Comparison of ENCODE assay signal across 1 cellular context in the genomic region with DNA sequence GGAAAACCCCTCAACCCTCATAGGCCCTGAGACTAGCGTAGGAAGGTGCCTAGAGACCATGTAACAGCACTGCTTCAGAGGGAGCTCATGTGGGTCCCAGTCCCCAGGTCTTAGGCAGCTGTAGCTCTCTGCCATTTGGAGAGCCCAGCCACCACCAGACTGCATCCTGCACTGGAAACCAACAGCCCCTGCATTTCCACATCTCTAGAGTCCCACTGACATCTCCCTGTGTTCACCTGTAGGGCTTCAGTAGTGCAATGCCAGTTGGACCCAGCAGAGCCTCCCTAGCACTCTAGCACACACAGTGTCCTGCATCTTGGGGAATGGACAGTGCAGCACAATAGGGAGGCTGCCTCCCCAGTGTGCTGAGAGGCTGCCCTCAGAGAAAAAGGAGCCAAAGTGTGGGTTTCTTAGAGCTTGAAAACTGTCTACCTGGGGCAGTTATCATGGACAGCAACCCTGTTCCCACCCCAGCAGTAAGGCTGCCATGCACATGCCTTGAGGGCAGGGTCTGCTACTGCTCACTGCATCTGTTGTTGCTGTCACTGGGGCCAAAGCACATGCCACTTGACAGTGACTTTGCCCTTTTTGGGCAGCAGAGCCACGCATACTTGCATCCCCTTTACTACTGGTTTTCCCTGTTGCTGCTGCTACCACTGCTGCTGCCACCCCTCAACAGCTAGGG.
TF ChIP-seq lines count a peak whose summit lies in the region.

No MANE protein-coding gene starts in this region.

TF ChIP-seq in K562, 482 proteins besides CTCF, POLR2A, EP300 and RAD21 (continued from another document):
- TF ChIP-seq, protein P1, sequence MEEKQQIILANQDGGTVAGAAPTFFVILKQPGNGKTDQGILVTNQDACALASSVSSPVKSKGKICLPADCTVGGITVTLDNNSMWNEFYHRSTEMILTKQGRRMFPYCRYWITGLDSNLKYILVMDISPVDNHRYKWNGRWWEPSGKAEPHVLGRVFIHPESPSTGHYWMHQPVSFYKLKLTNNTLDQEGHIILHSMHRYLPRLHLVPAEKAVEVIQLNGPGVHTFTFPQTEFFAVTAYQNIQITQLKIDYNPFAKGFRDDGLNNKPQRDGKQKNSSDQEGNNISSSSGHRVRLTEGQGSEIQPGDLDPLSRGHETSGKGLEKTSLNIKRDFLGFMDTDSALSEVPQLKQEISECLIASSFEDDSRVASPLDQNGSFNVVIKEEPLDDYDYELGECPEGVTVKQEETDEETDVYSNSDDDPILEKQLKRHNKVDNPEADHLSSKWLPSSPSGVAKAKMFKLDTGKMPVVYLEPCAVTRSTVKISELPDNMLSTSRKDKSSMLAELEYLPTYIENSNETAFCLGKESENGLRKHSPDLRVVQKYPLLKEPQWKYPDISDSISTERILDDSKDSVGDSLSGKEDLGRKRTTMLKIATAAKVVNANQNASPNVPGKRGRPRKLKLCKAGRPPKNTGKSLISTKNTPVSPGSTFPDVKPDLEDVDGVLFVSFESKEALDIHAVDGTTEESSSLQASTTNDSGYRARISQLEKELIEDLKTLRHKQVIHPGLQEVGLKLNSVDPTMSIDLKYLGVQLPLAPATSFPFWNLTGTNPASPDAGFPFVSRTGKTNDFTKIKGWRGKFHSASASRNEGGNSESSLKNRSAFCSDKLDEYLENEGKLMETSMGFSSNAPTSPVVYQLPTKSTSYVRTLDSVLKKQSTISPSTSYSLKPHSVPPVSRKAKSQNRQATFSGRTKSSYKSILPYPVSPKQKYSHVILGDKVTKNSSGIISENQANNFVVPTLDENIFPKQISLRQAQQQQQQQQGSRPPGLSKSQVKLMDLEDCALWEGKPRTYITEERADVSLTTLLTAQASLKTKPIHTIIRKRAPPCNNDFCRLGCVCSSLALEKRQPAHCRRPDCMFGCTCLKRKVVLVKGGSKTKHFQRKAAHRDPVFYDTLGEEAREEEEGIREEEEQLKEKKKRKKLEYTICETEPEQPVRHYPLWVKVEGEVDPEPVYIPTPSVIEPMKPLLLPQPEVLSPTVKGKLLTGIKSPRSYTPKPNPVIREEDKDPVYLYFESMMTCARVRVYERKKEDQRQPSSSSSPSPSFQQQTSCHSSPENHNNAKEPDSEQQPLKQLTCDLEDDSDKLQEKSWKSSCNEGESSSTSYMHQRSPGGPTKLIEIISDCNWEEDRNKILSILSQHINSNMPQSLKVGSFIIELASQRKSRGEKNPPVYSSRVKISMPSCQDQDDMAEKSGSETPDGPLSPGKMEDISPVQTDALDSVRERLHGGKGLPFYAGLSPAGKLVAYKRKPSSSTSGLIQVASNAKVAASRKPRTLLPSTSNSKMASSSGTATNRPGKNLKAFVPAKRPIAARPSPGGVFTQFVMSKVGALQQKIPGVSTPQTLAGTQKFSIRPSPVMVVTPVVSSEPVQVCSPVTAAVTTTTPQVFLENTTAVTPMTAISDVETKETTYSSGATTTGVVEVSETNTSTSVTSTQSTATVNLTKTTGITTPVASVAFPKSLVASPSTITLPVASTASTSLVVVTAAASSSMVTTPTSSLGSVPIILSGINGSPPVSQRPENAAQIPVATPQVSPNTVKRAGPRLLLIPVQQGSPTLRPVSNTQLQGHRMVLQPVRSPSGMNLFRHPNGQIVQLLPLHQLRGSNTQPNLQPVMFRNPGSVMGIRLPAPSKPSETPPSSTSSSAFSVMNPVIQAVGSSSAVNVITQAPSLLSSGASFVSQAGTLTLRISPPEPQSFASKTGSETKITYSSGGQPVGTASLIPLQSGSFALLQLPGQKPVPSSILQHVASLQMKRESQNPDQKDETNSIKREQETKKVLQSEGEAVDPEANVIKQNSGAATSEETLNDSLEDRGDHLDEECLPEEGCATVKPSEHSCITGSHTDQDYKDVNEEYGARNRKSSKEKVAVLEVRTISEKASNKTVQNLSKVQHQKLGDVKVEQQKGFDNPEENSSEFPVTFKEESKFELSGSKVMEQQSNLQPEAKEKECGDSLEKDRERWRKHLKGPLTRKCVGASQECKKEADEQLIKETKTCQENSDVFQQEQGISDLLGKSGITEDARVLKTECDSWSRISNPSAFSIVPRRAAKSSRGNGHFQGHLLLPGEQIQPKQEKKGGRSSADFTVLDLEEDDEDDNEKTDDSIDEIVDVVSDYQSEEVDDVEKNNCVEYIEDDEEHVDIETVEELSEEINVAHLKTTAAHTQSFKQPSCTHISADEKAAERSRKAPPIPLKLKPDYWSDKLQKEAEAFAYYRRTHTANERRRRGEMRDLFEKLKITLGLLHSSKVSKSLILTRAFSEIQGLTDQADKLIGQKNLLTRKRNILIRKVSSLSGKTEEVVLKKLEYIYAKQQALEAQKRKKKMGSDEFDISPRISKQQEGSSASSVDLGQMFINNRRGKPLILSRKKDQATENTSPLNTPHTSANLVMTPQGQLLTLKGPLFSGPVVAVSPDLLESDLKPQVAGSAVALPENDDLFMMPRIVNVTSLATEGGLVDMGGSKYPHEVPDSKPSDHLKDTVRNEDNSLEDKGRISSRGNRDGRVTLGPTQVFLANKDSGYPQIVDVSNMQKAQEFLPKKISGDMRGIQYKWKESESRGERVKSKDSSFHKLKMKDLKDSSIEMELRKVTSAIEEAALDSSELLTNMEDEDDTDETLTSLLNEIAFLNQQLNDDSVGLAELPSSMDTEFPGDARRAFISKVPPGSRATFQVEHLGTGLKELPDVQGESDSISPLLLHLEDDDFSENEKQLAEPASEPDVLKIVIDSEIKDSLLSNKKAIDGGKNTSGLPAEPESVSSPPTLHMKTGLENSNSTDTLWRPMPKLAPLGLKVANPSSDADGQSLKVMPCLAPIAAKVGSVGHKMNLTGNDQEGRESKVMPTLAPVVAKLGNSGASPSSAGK (IDR thresholded peaks at IDR 0.05), result no peak
- TF ChIP-seq POLR3G (IDR thresholded peaks at IDR 0.05; ENCODE audit: extremely low read depth, insufficient read length, insufficient replicate concordance), result no peak
- no peak for TF ChIP-seq NR1H2 (CRISPR knock-in tag; IDR thresholded peaks at IDR 0.05)
- TF ChIP-seq STAT5A (IDR thresholded peaks at IDR 0.05; ENCODE audit: borderline replicate concordance, low read length), result no peak
- TF ChIP-seq, protein P2, sequence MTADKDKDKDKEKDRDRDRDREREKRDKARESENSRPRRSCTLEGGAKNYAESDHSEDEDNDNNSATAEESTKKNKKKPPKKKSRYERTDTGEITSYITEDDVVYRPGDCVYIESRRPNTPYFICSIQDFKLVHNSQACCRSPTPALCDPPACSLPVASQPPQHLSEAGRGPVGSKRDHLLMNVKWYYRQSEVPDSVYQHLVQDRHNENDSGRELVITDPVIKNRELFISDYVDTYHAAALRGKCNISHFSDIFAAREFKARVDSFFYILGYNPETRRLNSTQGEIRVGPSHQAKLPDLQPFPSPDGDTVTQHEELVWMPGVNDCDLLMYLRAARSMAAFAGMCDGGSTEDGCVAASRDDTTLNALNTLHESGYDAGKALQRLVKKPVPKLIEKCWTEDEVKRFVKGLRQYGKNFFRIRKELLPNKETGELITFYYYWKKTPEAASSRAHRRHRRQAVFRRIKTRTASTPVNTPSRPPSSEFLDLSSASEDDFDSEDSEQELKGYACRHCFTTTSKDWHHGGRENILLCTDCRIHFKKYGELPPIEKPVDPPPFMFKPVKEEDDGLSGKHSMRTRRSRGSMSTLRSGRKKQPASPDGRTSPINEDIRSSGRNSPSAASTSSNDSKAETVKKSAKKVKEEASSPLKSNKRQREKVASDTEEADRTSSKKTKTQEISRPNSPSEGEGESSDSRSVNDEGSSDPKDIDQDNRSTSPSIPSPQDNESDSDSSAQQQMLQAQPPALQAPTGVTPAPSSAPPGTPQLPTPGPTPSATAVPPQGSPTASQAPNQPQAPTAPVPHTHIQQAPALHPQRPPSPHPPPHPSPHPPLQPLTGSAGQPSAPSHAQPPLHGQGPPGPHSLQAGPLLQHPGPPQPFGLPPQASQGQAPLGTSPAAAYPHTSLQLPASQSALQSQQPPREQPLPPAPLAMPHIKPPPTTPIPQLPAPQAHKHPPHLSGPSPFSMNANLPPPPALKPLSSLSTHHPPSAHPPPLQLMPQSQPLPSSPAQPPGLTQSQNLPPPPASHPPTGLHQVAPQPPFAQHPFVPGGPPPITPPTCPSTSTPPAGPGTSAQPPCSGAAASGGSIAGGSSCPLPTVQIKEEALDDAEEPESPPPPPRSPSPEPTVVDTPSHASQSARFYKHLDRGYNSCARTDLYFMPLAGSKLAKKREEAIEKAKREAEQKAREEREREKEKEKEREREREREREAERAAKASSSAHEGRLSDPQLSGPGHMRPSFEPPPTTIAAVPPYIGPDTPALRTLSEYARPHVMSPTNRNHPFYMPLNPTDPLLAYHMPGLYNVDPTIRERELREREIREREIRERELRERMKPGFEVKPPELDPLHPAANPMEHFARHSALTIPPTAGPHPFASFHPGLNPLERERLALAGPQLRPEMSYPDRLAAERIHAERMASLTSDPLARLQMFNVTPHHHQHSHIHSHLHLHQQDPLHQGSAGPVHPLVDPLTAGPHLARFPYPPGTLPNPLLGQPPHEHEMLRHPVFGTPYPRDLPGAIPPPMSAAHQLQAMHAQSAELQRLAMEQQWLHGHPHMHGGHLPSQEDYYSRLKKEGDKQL (CRISPR knock-in tag; IDR thresholded peaks at IDR 0.05; ENCODE audit: borderline replicate concordance), result no peak
- TF ChIP-seq, protein P3, sequence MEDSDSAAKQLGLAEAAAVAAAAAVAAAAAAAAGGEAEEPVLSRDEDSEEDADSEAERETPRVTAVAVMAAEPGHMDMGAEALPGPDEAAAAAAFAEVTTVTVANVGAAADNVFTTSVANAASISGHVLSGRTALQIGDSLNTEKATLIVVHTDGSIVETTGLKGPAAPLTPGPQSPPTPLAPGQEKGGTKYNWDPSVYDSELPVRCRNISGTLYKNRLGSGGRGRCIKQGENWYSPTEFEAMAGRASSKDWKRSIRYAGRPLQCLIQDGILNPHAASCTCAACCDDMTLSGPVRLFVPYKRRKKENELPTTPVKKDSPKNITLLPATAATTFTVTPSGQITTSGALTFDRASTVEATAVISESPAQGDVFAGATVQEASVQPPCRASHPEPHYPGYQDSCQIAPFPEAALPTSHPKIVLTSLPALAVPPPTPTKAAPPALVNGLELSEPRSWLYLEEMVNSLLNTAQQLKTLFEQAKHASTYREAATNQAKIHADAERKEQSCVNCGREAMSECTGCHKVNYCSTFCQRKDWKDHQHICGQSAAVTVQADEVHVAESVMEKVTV (CRISPR knock-in tag; IDR thresholded peaks at IDR 0.05), result no peak
- no peak for TF ChIP-seq STAT5B (CRISPR knock-in tag; IDR thresholded peaks at IDR 0.05)
- TF ChIP-seq, protein P4, sequence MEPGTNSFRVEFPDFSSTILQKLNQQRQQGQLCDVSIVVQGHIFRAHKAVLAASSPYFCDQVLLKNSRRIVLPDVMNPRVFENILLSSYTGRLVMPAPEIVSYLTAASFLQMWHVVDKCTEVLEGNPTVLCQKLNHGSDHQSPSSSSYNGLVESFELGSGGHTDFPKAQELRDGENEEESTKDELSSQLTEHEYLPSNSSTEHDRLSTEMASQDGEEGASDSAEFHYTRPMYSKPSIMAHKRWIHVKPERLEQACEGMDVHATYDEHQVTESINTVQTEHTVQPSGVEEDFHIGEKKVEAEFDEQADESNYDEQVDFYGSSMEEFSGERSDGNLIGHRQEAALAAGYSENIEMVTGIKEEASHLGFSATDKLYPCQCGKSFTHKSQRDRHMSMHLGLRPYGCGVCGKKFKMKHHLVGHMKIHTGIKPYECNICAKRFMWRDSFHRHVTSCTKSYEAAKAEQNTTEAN (CRISPR knock-in tag; IDR thresholded peaks at IDR 0.05), result no peak
- TF ChIP-seq, protein P5, sequence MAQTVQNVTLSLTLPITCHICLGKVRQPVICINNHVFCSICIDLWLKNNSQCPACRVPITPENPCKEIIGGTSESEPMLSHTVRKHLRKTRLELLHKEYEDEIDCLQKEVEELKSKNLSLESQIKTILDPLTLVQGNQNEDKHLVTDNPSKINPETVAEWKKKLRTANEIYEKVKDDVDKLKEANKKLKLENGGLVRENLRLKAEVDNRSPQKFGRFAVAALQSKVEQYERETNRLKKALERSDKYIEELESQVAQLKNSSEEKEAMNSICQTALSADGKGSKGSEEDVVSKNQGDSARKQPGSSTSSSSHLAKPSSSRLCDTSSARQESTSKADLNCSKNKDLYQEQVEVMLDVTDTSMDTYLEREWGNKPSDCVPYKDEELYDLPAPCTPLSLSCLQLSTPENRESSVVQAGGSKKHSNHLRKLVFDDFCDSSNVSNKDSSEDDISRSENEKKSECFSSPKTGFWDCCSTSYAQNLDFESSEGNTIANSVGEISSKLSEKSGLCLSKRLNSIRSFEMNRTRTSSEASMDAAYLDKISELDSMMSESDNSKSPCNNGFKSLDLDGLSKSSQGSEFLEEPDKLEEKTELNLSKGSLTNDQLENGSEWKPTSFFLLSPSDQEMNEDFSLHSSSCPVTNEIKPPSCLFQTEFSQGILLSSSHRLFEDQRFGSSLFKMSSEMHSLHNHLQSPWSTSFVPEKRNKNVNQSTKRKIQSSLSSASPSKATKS (CRISPR knock-in tag; IDR thresholded peaks at IDR 0.05), result no peak
- TF ChIP-seq, protein P6, sequence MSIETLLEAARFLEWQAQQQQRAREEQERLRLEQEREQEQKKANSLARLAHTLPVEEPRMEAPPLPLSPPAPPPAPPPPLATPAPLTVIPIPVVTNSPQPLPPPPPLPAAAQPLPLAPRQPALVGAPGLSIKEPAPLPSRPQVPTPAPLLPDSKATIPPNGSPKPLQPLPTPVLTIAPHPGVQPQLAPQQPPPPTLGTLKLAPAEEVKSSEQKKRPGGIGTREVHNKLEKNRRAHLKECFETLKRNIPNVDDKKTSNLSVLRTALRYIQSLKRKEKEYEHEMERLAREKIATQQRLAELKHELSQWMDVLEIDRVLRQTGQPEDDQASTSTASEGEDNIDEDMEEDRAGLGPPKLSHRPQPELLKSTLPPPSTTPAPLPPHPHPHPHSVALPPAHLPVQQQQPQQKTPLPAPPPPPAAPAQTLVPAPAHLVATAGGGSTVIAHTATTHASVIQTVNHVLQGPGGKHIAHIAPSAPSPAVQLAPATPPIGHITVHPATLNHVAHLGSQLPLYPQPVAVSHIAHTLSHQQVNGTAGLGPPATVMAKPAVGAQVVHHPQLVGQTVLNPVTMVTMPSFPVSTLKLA (conservative IDR thresholded peaks at IDR 0.05), result no peak
TF ChIP-seq in K562: peak in this region for 0.
